In genomic region chr12:116502989-116503496, GRCh38 we compare ENCODE assay signal across 1 cellular context.
TF ChIP-seq lines count a peak whose summit lies in the region.

No MANE protein-coding gene starts in this region.

TF ChIP-seq in HepG2, 621 proteins besides CTCF, POLR2A, EP300 and RAD21 (continued from another document):
- 0 out of 2 replicates have a peak, but pooled peaks have one; percentile 12 for TF ChIP-seq MED1 (CRISPR knock-in tag; IDR thresholded peaks at IDR 0.05)
- TF ChIP-seq ZMYM3 (CRISPR knock-in tag; IDR thresholded peaks at IDR 0.05) = 0 out of 2 replicates have a peak, but pooled peaks have one; percentile 12
- peak; percentile 26; the same call in 1 of the 2 replicates for TF ChIP-seq SALL1 (CRISPR knock-in tag; IDR thresholded peaks at IDR 0.05)
- no peak for TF ChIP-seq ZFP90 (CRISPR knock-in tag; IDR thresholded peaks at IDR 0.05; ENCODE audit: borderline replicate concordance)
- peak; percentile 69 for TF ChIP-seq HHEX (CRISPR knock-in tag; IDR thresholded peaks at IDR 0.05)
- peak; percentile 28; the same call in 1 of the 2 replicates for TF ChIP-seq ZNF460 (CRISPR knock-in tag; IDR thresholded peaks at IDR 0.05; ENCODE audit: borderline replicate concordance)
- TF ChIP-seq PAXIP1 (CRISPR knock-in tag; conservative IDR thresholded peaks at IDR 0.05) = 0 out of 2 replicates have a peak, but pooled peaks have one; percentile 31
- no peak for TF ChIP-seq TAF1 (CRISPR knock-in tag; IDR thresholded peaks at IDR 0.05)
- peak; percentile 47; the same call in 1 of the 2 replicates for TF ChIP-seq ELF1 (CRISPR knock-in tag; IDR thresholded peaks at IDR 0.05)
- TF ChIP-seq TBX2 (CRISPR knock-in tag; IDR thresholded peaks at IDR 0.05; ENCODE audit: borderline replicate concordance) = peak; percentile 31; the same call in 1 of the 2 replicates
- no peak for TF ChIP-seq LRRFIP1 (CRISPR knock-in tag; conservative IDR thresholded peaks at IDR 0.05)
- TF ChIP-seq MAFG (CRISPR knock-in tag; IDR thresholded peaks at IDR 0.05) = no peak
- TF ChIP-seq RARA (CRISPR knock-in tag; IDR thresholded peaks at IDR 0.05) = peak; percentile 29
- no peak for TF ChIP-seq MEIS1 (CRISPR knock-in tag; IDR thresholded peaks at IDR 0.05; ENCODE audit: borderline replicate concordance)
- TF ChIP-seq ARNT2 (CRISPR knock-in tag; IDR thresholded peaks at IDR 0.05; ENCODE audit: low read depth) = no peak
- no peak for TF ChIP-seq NR0B2 (CRISPR knock-in tag; IDR thresholded peaks at IDR 0.05)
- TF ChIP-seq ZNF143 (CRISPR knock-in tag; IDR thresholded peaks at IDR 0.05) = 0 out of 2 replicates have a peak, but pooled peaks have one; percentile 40
- TF ChIP-seq BCL6 (CRISPR knock-in tag; IDR thresholded peaks at IDR 0.05) = 0 out of 2 replicates have a peak, but pooled peaks have one; percentile 46
- TF ChIP-seq SP5 (CRISPR knock-in tag; IDR thresholded peaks at IDR 0.05; ENCODE audit: borderline replicate concordance, low read depth) = peak; percentile 54
- no peak for TF ChIP-seq TFE3 (CRISPR knock-in tag; IDR thresholded peaks at IDR 0.05)
- peak; percentile 38; the same call in 1 of the 2 replicates for TF ChIP-seq FOXP4 (CRISPR knock-in tag; IDR thresholded peaks at IDR 0.05)
- peak; percentile 63; the same call in 1 of the 2 replicates for TF ChIP-seq ZNF609 (CRISPR knock-in tag; IDR thresholded peaks at IDR 0.05; ENCODE audit: borderline replicate concordance)
TF ChIP-seq in HepG2: peak in this region for 16.
